ENCODE assay signal across 1 cellular context in genomic region chr5:88826959-88827585, GRCh38.
TF ChIP-seq lines count a peak whose summit lies in the region.

No MANE protein-coding gene starts in this region.

TF ChIP-seq in GM12878, 131 proteins besides CTCF, POLR2A, EP300 and RAD21 (continued from another document and continues in another):
- TF ChIP-seq SKIL (IDR thresholded peaks at IDR 0.05; ENCODE audit: low read depth, poor library complexity, severe bottlenecking) (peak; percentile 91), SREBF2 (IDR thresholded peaks at IDR 0.05; ENCODE audit: low read length) (no peak), NR2C2 (IDR thresholded peaks at IDR 0.05; ENCODE audit: borderline replicate concordance, control insufficient read depth, insufficient read length, low read depth) (no peak), PML (IDR thresholded peaks at IDR 0.05; ENCODE audit: low read length) (peak; percentile 82), TARDBP (IDR thresholded peaks at IDR 0.05; ENCODE audit: borderline replicate concordance) (no peak), BCL11A (IDR thresholded peaks at IDR 0.05; ENCODE audit: low read depth, low read length) (peak; percentile 94), MYB (IDR thresholded peaks at IDR 0.05; ENCODE audit: borderline replicate concordance, low read depth, low read length) (no peak), NRF1 (conservative IDR thresholded peaks at IDR 0.05; ENCODE audit: low read depth, low read length) (no peak), RCOR1 (conservative IDR thresholded peaks at IDR 0.05; ENCODE audit: low read depth, low read length) (0 out of 2 replicates have a peak, but pooled peaks have one; percentile 47), REST (IDR thresholded peaks at IDR 0.05; ENCODE audit: low read depth, low read length) (peak; percentile 25; the same call in 1 of the 2 replicates), RELB (IDR thresholded peaks at IDR 0.05; ENCODE audit: low read depth) (peak; percentile 99), ASH2L (IDR thresholded peaks at IDR 0.05; ENCODE audit: borderline replicate concordance, low read depth) (no peak), ZNF622 (IDR thresholded peaks at IDR 0.05) (no peak), CREB1 (IDR thresholded peaks at IDR 0.05; ENCODE audit: low read depth) (peak; percentile 93), HCFC1 (IDR thresholded peaks at IDR 0.05; ENCODE audit: low read length) (no peak), MAX (IDR thresholded peaks at IDR 0.05; ENCODE audit: low read depth, low read length) (0 out of 2 replicates have a peak, but pooled peaks have one; percentile 37), CUX1 (IDR thresholded peaks at IDR 0.05; ENCODE audit: insufficient replicate concordance, low read depth, low read length) (peak; percentile 54), BCL3 (IDR thresholded peaks at IDR 0.05; ENCODE audit: borderline replicate concordance, insufficient read depth, low read depth, low read length, poor library complexity, severe bottlenecking) (peak; percentile 37), ZBTB33 (IDR thresholded peaks at IDR 0.05) (no peak), PAX8 (IDR thresholded peaks at IDR 0.05) (peak; percentile 29; the same call in 1 of the 2 replicates), TCF12 (IDR thresholded peaks at IDR 0.05; ENCODE audit: low read depth, low read length) (0 out of 2 replicates have a peak, but pooled peaks have one; percentile 49), SUPT20H (IDR thresholded peaks at IDR 0.05; ENCODE audit: borderline replicate concordance, control insufficient read depth, low read depth, low read length) (no peak), YY1 (IDR thresholded peaks at IDR 0.05; ENCODE audit: low read depth, low read length) (peak; percentile 5; the same call in 1 of the 2 replicates), E2F8 (IDR thresholded peaks at IDR 0.05; ENCODE audit: low read depth, partially characterized antibody) (no peak), ZBTB4 (CRISPR knock-in tag; IDR thresholded peaks at IDR 0.05) (no peak), EED (IDR thresholded peaks at IDR 0.05; ENCODE audit: low read depth) (peak; percentile 100), EZH2 (IDR thresholded peaks at IDR 0.05; ENCODE audit: borderline replicate concordance, control insufficient read depth, low read depth, low read length) (no peak), IRF3 (IDR thresholded peaks at IDR 0.05) (no peak), JUNB (IDR thresholded peaks at IDR 0.05) (peak; percentile 73), SUZ12 (IDR thresholded peaks at IDR 0.05; ENCODE audit: unreplicated experiment) (no peak)
